ENCODE assay signal across 39 cellular contexts in the genomic region with DNA sequence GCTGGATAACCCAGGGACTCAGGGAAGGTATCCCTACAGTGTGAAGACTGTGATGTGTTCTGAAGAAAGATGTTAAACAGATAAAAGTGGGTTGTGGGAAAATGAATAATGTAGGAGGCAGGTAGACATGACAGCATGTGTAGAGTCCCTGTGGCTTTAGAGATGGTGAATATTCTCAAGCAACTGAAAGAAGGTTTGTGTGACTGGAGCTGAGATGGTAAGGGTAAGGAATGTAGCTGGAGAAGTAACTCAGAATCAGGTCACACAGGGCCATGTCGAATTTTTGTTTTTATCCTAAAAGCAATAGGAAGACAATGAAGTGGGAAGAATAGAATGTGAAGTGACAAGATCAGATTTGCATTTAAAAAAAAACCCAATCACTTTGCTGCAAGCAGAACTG.
"Had no signal": no experiment of that assay in that cellular context is flagged by ENCODE, and none has a peak within 500 bp of the region (broad histone marks: within the 10 kb centered on the region; RNA-seq: fewer than 3 reads in every experiment).

No MANE protein-coding gene starts in this region.

- H3K4me1 Mint-ChIP-seq: activated CD4-positive, alpha-beta memory T cell treated with anti-CD3 and anti-CD28 coated beads, Interleukin-2, amount 10 ng/mL, durations not matched to agents 7 days and 5 days; activated CD4-positive, alpha-beta T cell treated with anti-CD3 and anti-CD28 coated beads for 36 hours; activated CD4-positive, alpha-beta T cell treated with anti-CD3 and anti-CD28 coated beads, Interleukin-2, amount 10 ng/mL, durations not matched to agents 7 days and 5 days; activated CD8-positive, alpha-beta memory T cell treated with anti-CD3 and anti-CD28 coated beads, Interleukin-2, amount 10 ng/mL, durations not matched to agents 7 days and 5 days; activated naive CD8-positive, alpha-beta T cell treated with anti-CD3 and anti-CD28 coated beads for 36 hours; activated T-helper 17 cell treated with anti-CD3 and anti-CD28 coated beads, Interleukin-2, amount 50 U/mL, for 72 hours; brain; central memory CD8-positive, alpha-beta T cell had no signal

- H3K9me3 ChIP-seq: adrenal gland, colonic mucosa had no signal

- H3K9me3 Mint-ChIP-seq: activated CD4-positive, alpha-beta memory T cell treated with anti-CD3 and anti-CD28 coated beads, Interleukin-2, amount 10 ng/mL, durations not matched to agents 7 days and 5 days; activated CD4-positive, alpha-beta T cell treated with anti-CD3 and anti-CD28 coated beads, Interleukin-2, amount 10 ng/mL, durations not matched to agents 7 days and 5 days; activated naive CD4-positive, alpha-beta T cell treated with anti-CD3 and anti-CD28 coated beads for 36 hours; activated naive CD4-positive, alpha-beta T cell treated with anti-CD3 and anti-CD28 coated beads, Interleukin-2, amount 50 U/mL, for 72 hours; activated naive CD8-positive, alpha-beta T cell treated with anti-CD3 and anti-CD28 coated beads for 36 hours; activated T-cell treated with anti-CD3 and anti-CD28 coated beads, Interleukin-2, amount 50 U/mL, for 24 hours; activated T-helper 1 cell treated with anti-CD3 and anti-CD28 coated beads, Interleukin-12 subunit alpha, Interleukin-12 subunit beta, Interleukin-2, Interleukin-4 antibody, amounts not matched to agents 30 ng/mL and 10 ng/mL and 1 ng/mL, durations not matched to agents 14 hours and 24 hours and 36 hours; activated T-helper 17 cell treated with anti-CD3 and anti-CD28 coated beads, Interleukin-2, amount 50 U/mL, for 72 hours; central memory CD8-positive, alpha-beta T cell; T-helper 1 cell treated with Interleukin-12 subunit alpha and Interleukin-12 subunit beta and Interleukin-4 antibody, amounts not matched to agents 30 μg/mL and 1 μg/mL, for 36 hours; T-helper 2 cell treated with Interferon-gamma antibody and Interleukin-4, amounts not matched to agents 5 μg/mL and 100 μg/mL, for 36 hours had no signal

- H3K27me3 Mint-ChIP-seq: activated CD4-positive, alpha-beta memory T cell treated with anti-CD3 and anti-CD28 coated beads, Interleukin-2, amount 10 ng/mL, durations not matched to agents 7 days and 5 days; activated CD4-positive, alpha-beta T cell treated with anti-CD3 and anti-CD28 coated beads for 36 hours; activated CD4-positive, alpha-beta T cell treated with anti-CD3 and anti-CD28 coated beads, Interleukin-2, amount 10 ng/mL, durations not matched to agents 7 days and 5 days; activated CD8-positive, alpha-beta memory T cell treated with anti-CD3 and anti-CD28 coated beads, Interleukin-2, amount 10 ng/mL, durations not matched to agents 7 days and 5 days; activated naive CD8-positive, alpha-beta T cell treated with anti-CD3 and anti-CD28 coated beads for 36 hours; activated T-cell treated with anti-CD3 and anti-CD28 coated beads, Interleukin-2, amount 50 U/mL, for 24 hours; activated T-helper 17 cell treated with anti-CD3 and anti-CD28 coated beads, Interleukin-2, amount 50 U/mL, for 72 hours; brain; central memory CD8-positive, alpha-beta T cell had no signal

- H3K27ac Mint-ChIP-seq: activated CD4-positive, alpha-beta memory T cell treated with anti-CD3 and anti-CD28 coated beads, Interleukin-2, amount 10 ng/mL, durations not matched to agents 7 days and 5 days; activated CD4-positive, alpha-beta T cell treated with anti-CD3 and anti-CD28 coated beads for 36 hours; activated CD4-positive, alpha-beta T cell treated with anti-CD3 and anti-CD28 coated beads, Interleukin-2, amount 10 ng/mL, durations not matched to agents 7 days and 5 days; activated CD8-positive, alpha-beta memory T cell treated with anti-CD3 and anti-CD28 coated beads, Interleukin-2, amount 10 ng/mL, durations not matched to agents 7 days and 5 days; activated CD8-positive, alpha-beta T cell treated with anti-CD3 and anti-CD28 coated beads, Interleukin-2, amount 10 ng/mL, durations not matched to agents 7 days and 5 days; activated naive CD4-positive, alpha-beta T cell treated with anti-CD3 and anti-CD28 coated beads for 36 hours; activated naive CD4-positive, alpha-beta T cell treated with anti-CD3 and anti-CD28 coated beads, Interleukin-2, amount 50 U/mL, for 72 hours; activated naive CD8-positive, alpha-beta T cell treated with anti-CD3 and anti-CD28 coated beads for 36 hours; activated T-cell treated with anti-CD3 and anti-CD28 coated beads, Interleukin-2, amount 50 U/mL, for 24 hours; activated T-helper 1 cell treated with anti-CD3 and anti-CD28 coated beads, Interleukin-12 subunit alpha, Interleukin-12 subunit beta, Interleukin-2, Interleukin-4 antibody, amounts not matched to agents 30 ng/mL and 10 ng/mL and 1 ng/mL, durations not matched to agents 14 hours and 24 hours and 36 hours; activated T-helper 17 cell treated with anti-CD3 and anti-CD28 coated beads, Interleukin-2, amount 50 U/mL, for 72 hours; brain; T-helper 1 cell treated with Interleukin-12 subunit alpha and Interleukin-12 subunit beta and Interleukin-4 antibody, amounts not matched to agents 30 μg/mL and 1 μg/mL, for 36 hours; T-helper 2 cell treated with Interferon-gamma antibody and Interleukin-4, amounts not matched to agents 5 μg/mL and 100 μg/mL, for 36 hours had no signal

- H3K4me1 ChIP-seq: adrenal gland had no signal

- FAIRE-seq: TTC549 had no signal

- H3K36me3 ChIP-seq: adrenal gland, cardiac muscle cell had no signal

- ATAC-seq: activated CD4-positive, alpha-beta T cell treated with anti-CD3 and anti-CD28 coated beads for 36 hours; activated CD4-positive, CD25-positive, alpha-beta regulatory T cell treated with anti-CD3 and anti-CD28 coated beads, Interleukin-2, amount 50 U/mL, for 24 hours; activated CD8-positive, alpha-beta memory T cell treated with anti-CD3 and anti-CD28 coated beads, Interleukin-2, amount 10 ng/mL, durations not matched to agents 7 days and 5 days; activated CD8-positive, alpha-beta T cell treated with anti-CD3 and anti-CD28 coated beads, Interleukin-2, amount 10 ng/mL, durations not matched to agents 7 days and 5 days; activated naive CD4-positive, alpha-beta T cell treated with anti-CD3 and anti-CD28 coated beads, Interleukin-2, amount 50 U/mL, for 72 hours; activated T-helper 17 cell treated with anti-CD3 and anti-CD28 coated beads, Interleukin-2, amount 50 U/mL, for 72 hours had no signal

- H3K4me3 ChIP-seq: adrenal gland, cardiac muscle cell, colonic mucosa had no signal

- H3K4me3 Mint-ChIP-seq: activated CD4-positive, alpha-beta memory T cell treated with anti-CD3 and anti-CD28 coated beads, Interleukin-2, amount 10 ng/mL, durations not matched to agents 7 days and 5 days; activated CD4-positive, alpha-beta T cell treated with anti-CD3 and anti-CD28 coated beads for 36 hours; activated CD4-positive, alpha-beta T cell treated with anti-CD3 and anti-CD28 coated beads, Interleukin-2, amount 10 ng/mL, durations not matched to agents 7 days and 5 days; activated CD8-positive, alpha-beta memory T cell treated with anti-CD3 and anti-CD28 coated beads, Interleukin-2, amount 10 ng/mL, durations not matched to agents 7 days and 5 days; activated CD8-positive, alpha-beta T cell treated with anti-CD3 and anti-CD28 coated beads, Interleukin-2, amount 10 ng/mL, durations not matched to agents 7 days and 5 days; activated naive CD4-positive, alpha-beta T cell treated with anti-CD3 and anti-CD28 coated beads for 36 hours; activated naive CD8-positive, alpha-beta T cell treated with anti-CD3 and anti-CD28 coated beads for 36 hours; activated T-cell treated with anti-CD3 and anti-CD28 coated beads, Interleukin-2, amount 50 U/mL, for 24 hours; activated T-helper 1 cell treated with anti-CD3 and anti-CD28 coated beads, Interleukin-12 subunit alpha, Interleukin-12 subunit beta, Interleukin-2, Interleukin-4 antibody, amounts not matched to agents 30 ng/mL and 10 ng/mL and 1 ng/mL, durations not matched to agents 14 hours and 24 hours and 36 hours; activated T-helper 17 cell treated with anti-CD3 and anti-CD28 coated beads, Interleukin-2, amount 50 U/mL, for 72 hours; brain; central memory CD8-positive, alpha-beta T cell; T-helper 1 cell treated with Interleukin-12 subunit alpha and Interleukin-12 subunit beta and Interleukin-4 antibody, amounts not matched to agents 30 μg/mL and 1 μg/mL, for 36 hours; T-helper 2 cell treated with Interferon-gamma antibody and Interleukin-4, amounts not matched to agents 5 μg/mL and 100 μg/mL, for 36 hours had no signal

- H3K27ac ChIP-seq: adrenal gland, cardiac muscle cell, colonic mucosa, VCaP had no signal

- H3K36me3 Mint-ChIP-seq: activated CD8-positive, alpha-beta memory T cell treated with anti-CD3 and anti-CD28 coated beads, Interleukin-2, amount 10 ng/mL, durations not matched to agents 7 days and 5 days; activated naive CD8-positive, alpha-beta T cell treated with anti-CD3 and anti-CD28 coated beads for 36 hours; brain had no signal

- DNase-seq: activated CD4-positive, alpha-beta memory T cell treated with anti-CD3 and anti-CD28 coated beads, Interleukin-2, amount 10 ng/mL, durations not matched to agents 7 days and 5 days; activated CD4-positive, alpha-beta T cell treated with anti-CD3 and anti-CD28 coated beads for 1 hour; activated CD4-positive, alpha-beta T cell treated with anti-CD3 and anti-CD28 coated beads for 36 hours; activated CD4-positive, alpha-beta T cell treated with anti-CD3 and anti-CD28 coated beads for 48 hours; activated CD4-positive, alpha-beta T cell treated with anti-CD3 and anti-CD28 coated beads, Interleukin-2, amount 10 ng/mL, durations not matched to agents 7 days and 5 days; activated CD4-positive, alpha-beta T cell treated with anti-CD3 and anti-CD28 coated beads, Interleukin-2, amount 50 U/mL, for 48 hours; activated CD4-positive, CD25-positive, alpha-beta regulatory T cell; activated CD8-positive, alpha-beta memory T cell treated with anti-CD3 and anti-CD28 coated beads for 24 hours; activated CD8-positive, alpha-beta memory T cell treated with anti-CD3 and anti-CD28 coated beads, Interleukin-2, amount 10 ng/mL, durations not matched to agents 7 days and 5 days; activated CD8-positive, alpha-beta memory T cell treated with anti-CD3 and anti-CD28 coated beads, Interleukin-2, amount 50 U/mL, for 48 hours; activated CD8-positive, alpha-beta T cell treated with anti-CD3 and anti-CD28 coated beads, Interleukin-2, amount 10 ng/mL, durations not matched to agents 7 days and 5 days; activated effector memory CD4-positive, alpha-beta T cell treated with anti-CD3 and anti-CD28 coated beads, Interleukin-2, amount 50 U/mL, for 16 hours; activated gamma-delta T cell treated with Interleukin-2 at 50 U/mL for 16 hours; activated naive CD4-positive, alpha-beta T cell; activated naive CD4-positive, alpha-beta T cell treated with anti-CD3 and anti-CD28 coated beads for 36 hours; activated naive CD4-positive, alpha-beta T cell treated with anti-CD3 and anti-CD28 coated beads, Interleukin-2, amount 50 U/mL, for 16 hours; activated naive CD8-positive, alpha-beta T cell treated with anti-CD3 and anti-CD28 coated beads for 36 hours; activated T-cell treated with anti-CD3 and anti-CD28 coated beads, Interleukin-2, amount 50 U/mL, for 24 hours; activated T-cell treated with anti-CD3 and anti-CD28 coated beads, Interleukin-2, amount 50 U/mL, for 48 hours; adrenal gland; amniotic stem cell; aorta; caudate nucleus; cerebellar nuclear complex; colonic mucosa; T-helper 1 cell; T-helper 2 cell; T-helper 9 cell had no signal

- H3K27me3 ChIP-seq: adrenal gland, cardiac muscle cell, colonic mucosa had no signal
